ENCODE assay signal across 1 cellular context in genomic region chr22:46762238-46763050, GRCh38.
TF ChIP-seq lines count a peak whose summit lies in the region.

TSS of gene TBC1D22A (plus strand) at chr22:46762650. CDS start at chr22:46762787, 137 bp downstream.

TF ChIP-seq in liver, 16 proteins besides CTCF, POLR2A, EP300 and RAD21 (continued from another document):
- TF ChIP-seq MAX (IDR thresholded peaks at IDR 0.05) (peak; percentile 90), RXRA (IDR thresholded peaks at IDR 0.05) (peak; percentile 57 to 61), JUND (IDR thresholded peaks at IDR 0.05) (no peak), FOXA2 (IDR thresholded peaks at IDR 0.05) (no peak)
